Comparison of ENCODE assay signal across 1 cellular context in the genomic region with DNA sequence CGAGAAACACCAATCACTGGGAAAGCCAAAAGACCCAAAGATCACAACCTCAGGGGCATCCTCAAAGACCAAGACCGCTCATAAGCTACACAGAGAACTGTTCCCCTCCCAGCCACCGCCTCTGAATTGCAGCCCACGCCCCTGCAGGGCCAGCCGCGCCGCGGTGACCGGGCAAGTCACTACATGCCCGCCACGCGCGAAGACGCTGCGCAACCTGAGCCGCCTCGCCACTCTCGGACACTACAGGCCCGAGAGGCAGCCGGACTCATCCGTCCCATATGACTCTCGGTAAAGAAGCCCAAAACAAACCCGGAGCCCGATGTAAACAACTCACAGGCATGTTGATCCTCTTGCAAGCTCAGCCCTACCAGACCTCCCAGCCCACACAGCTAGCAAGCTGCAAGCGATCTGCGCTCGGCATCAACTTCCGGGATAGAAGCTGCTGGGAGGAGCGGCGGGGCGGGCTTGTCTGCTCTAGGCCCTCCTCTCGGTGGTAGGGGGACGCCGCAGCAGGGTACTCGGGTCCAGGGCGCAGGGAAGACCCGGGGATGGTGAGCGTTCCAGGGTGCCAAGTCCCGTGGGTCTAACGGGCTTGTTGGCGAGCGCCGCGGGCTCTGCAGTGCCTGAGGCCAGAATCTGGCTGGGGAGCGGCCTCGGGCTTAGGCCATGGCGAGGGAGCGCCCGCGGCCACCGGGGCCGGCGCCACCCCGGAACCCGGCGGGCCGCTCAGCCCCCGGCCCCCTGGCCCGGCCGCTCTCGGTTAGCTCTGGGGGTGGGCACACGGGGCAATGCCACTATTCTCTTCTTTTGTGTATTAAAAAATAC.
TF ChIP-seq lines count a peak whose summit lies in the region.

Gene RPS27L, minus strand, starts transcription at position 412 of the 825 bp plus-strand sequence. Its CDS starts 72 bp downstream, at position 340.

TF ChIP-seq in HepG2, 621 proteins besides CTCF, POLR2A, EP300 and RAD21 (continued from another document and continues in another):
- TF ChIP-seq ZNF142 (CRISPR knock-in tag; IDR thresholded peaks at IDR 0.05): peak; percentile 75
- TF ChIP-seq TEAD2 (CRISPR knock-in tag; IDR thresholded peaks at IDR 0.05): no peak
- 0 out of 2 replicates have a peak, but pooled peaks have one; percentile 59 for TF ChIP-seq CHCHD3 (CRISPR knock-in tag; IDR thresholded peaks at IDR 0.05)
- no peak for TF ChIP-seq RELA (CRISPR knock-in tag; IDR thresholded peaks at IDR 0.05)
- peak; percentile 57 for TF ChIP-seq RNF2 (conservative IDR thresholded peaks at IDR 0.05; ENCODE audit: low read depth)
- peak; percentile 100 for TF ChIP-seq TP53 (CRISPR knock-in tag; conservative IDR thresholded peaks at IDR 0.05)
- no peak for TF ChIP-seq SRSF4 (IDR thresholded peaks at IDR 0.05; ENCODE audit: low read depth, low read length, poor library complexity, severe bottlenecking)
- peak; percentile 39; the same call in 1 of the 2 replicates for TF ChIP-seq PAXIP1 (CRISPR knock-in tag; conservative IDR thresholded peaks at IDR 0.05)
- TF ChIP-seq ZFP91 (CRISPR knock-in tag; IDR thresholded peaks at IDR 0.05; ENCODE audit: borderline replicate concordance): peak; percentile 71; the same call in 1 of the 2 replicates
- TF ChIP-seq HIVEP1 (CRISPR knock-in tag; IDR thresholded peaks at IDR 0.05): peak; percentile 84
- TF ChIP-seq ZNF549 (CRISPR knock-in tag; IDR thresholded peaks at IDR 0.05): no peak
- peak; percentile 22; the same call in 1 of the 2 replicates for TF ChIP-seq NFYC (CRISPR knock-in tag; IDR thresholded peaks at IDR 0.05)
- TF ChIP-seq ZNF20 (CRISPR knock-in tag; IDR thresholded peaks at IDR 0.05): no peak
- no peak for TF ChIP-seq ZNF570 (CRISPR knock-in tag; IDR thresholded peaks at IDR 0.05; ENCODE audit: borderline replicate concordance)
- TF ChIP-seq ZNF12 (CRISPR knock-in tag; IDR thresholded peaks at IDR 0.05): 0 out of 2 replicates have a peak, but pooled peaks have one; percentile 10
- TF ChIP-seq HDAC1 (CRISPR knock-in tag; IDR thresholded peaks at IDR 0.05): peak; percentile 88
- TF ChIP-seq AGO1 (IDR thresholded peaks at IDR 0.05; ENCODE audit: low read depth, low read length, poor library complexity, severe bottlenecking): no peak
- peak; percentile 94 for TF ChIP-seq KMT2A (CRISPR knock-in tag; IDR thresholded peaks at IDR 0.05)
- 0 out of 2 replicates have a peak, but pooled peaks have one; percentile 51 for TF ChIP-seq ZFP82 (CRISPR knock-in tag; IDR thresholded peaks at IDR 0.05; ENCODE audit: borderline replicate concordance)
- 0 out of 2 replicates have a peak, but pooled peaks have one; percentile 60 for TF ChIP-seq SKIL (CRISPR knock-in tag; IDR thresholded peaks at IDR 0.05; ENCODE audit: borderline replicate concordance)
- TF ChIP-seq, protein P1, sequence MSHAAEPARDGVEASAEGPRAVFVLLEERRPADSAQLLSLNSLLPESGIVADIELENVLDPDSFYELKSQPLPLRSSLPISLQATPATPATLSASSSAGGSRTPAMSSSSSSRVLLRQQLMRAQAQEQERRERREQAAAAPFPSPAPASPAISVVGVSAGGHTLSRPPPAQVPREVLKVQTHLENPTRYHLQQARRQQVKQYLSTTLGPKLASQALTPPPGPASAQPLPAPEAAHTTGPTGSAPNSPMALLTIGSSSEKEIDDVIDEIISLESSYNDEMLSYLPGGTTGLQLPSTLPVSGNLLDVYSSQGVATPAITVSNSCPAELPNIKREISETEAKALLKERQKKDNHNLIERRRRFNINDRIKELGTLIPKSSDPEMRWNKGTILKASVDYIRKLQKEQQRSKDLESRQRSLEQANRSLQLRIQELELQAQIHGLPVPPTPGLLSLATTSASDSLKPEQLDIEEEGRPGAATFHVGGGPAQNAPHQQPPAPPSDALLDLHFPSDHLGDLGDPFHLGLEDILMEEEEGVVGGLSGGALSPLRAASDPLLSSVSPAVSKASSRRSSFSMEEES (CRISPR knock-in tag; IDR thresholded peaks at IDR 0.05): no peak; the same call in 1 of the 2 replicates
- TF ChIP-seq ZNF281 (CRISPR knock-in tag; IDR thresholded peaks at IDR 0.05; ENCODE audit: borderline replicate concordance): no peak; the same call in 1 of the 2 replicates
- TF ChIP-seq ZBTB1 (CRISPR knock-in tag; IDR thresholded peaks at IDR 0.05; ENCODE audit: borderline replicate concordance): no peak
- TF ChIP-seq, protein P2, sequence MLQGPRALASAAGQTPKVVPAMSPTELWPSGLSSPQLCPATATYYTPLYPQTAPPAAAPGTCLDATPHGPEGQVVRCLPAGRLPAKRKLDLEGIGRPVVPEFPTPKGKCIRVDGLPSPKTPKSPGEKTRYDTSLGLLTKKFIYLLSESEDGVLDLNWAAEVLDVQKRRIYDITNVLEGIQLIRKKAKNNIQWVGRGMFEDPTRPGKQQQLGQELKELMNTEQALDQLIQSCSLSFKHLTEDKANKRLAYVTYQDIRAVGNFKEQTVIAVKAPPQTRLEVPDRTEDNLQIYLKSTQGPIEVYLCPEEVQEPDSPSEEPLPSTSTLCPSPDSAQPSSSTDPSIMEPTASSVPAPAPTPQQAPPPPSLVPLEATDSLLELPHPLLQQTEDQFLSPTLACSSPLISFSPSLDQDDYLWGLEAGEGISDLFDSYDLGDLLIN (CRISPR knock-in tag; IDR thresholded peaks at IDR 0.05; ENCODE audit: borderline replicate concordance): 0 out of 2 replicates have a peak, but pooled peaks have one; percentile 37
- peak; percentile 85; the same call in 1 of the 2 replicates for TF ChIP-seq DZIP1 (CRISPR knock-in tag; IDR thresholded peaks at IDR 0.05)
- no peak for TF ChIP-seq ZNF136 (CRISPR knock-in tag; IDR thresholded peaks at IDR 0.05; ENCODE audit: low read depth)
